ENCODE assay signal across 10 cellular contexts in the genomic region with DNA sequence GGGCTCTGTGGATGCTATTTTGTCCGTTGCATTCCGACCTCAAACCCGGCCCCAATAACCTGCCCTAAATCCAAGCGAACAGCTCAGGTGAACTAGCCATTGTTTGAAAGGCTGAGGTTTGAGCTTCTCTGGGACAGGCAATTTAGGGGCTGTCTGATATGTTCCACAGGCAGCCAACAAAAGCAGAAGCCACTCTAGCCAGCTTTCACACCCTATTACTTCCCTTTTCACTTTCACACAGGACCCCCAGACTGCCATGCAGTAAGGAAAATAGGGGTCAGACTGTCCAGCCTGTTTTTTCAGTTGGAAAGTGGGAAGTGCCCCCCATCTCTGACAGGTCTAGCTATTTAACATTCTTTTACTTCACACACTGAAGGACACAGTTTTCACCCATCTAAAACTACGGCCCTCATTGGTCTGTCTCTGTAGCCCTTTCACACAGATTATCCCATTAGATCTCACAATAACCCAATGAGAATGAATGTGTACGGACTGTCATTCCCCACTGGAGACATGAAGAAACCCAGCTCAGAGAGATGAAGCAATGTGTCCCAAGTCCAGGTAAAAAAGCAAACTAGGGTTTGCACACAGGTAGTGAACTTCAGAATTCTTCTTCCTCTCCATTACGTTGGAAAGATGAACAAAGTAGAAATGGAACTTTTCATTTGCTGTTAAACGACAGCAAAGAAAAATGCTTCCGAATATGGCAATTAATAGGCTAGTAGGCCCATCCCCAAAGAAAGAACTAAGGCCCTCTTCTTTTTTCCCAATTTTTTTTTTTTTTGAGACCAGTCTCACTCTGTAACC. TPM values are rescaled to one million over a fixed set of nuclear protein-coding genes. Genes with fewer than 3 reads are reported as not detected.
DNase-seq lines count a peak whose midpoint lies in the region; ATAC-seq and TF ChIP-seq lines count a peak whose summit lies in the region.
"Had no signal": no experiment of that assay in that cellular context is flagged by ENCODE, and none has a peak within 500 bp of the region (broad histone marks: within the 10 kb centered on the region; RNA-seq: fewer than 3 reads in every experiment).

No MANE protein-coding gene starts in this region.

- H3K4me1 Mint-ChIP-seq in activated T-cell treated with anti-CD3 and anti-CD28 coated beads, Interleukin-2, amount 50 U/mL, for 72 hours (ENCODE audit: low read depth), result peaks cover 84% of the 10 kb centered on the region
- peaks cover 20% of the 10 kb centered on the region for H3K4me1 Mint-ChIP-seq in glutamatergic neuron (ENCODE audit: low read depth, unreplicated experiment)
- H3K4me1 Mint-ChIP-seq in stimulated activated naive CD8-positive, alpha-beta T cell treated with anti-CD3 and anti-CD28 coated beads, Interleukin-15, amount 100 ng/mL, for 72 hours, result peaks cover 83% of the 10 kb centered on the region

- H3K27me3 Mint-ChIP-seq in activated T-cell treated with anti-CD3 and anti-CD28 coated beads, Interleukin-2, amount 50 U/mL, for 72 hours (ENCODE audit: low read depth), result no peaks in the 10 kb centered on the region
- peaks cover 11% of the 10 kb centered on the region for H3K27me3 Mint-ChIP-seq in glutamatergic neuron (ENCODE audit: unreplicated experiment)
- H3K27me3 Mint-ChIP-seq in stimulated activated naive CD8-positive, alpha-beta T cell treated with anti-CD3 and anti-CD28 coated beads, Interleukin-15, amount 100 ng/mL, for 72 hours, result no peaks in the 10 kb centered on the region

- peak overlapping the region; percentile 95 for H3K4me3 Mint-ChIP-seq in activated T-cell treated with anti-CD3 and anti-CD28 coated beads, Interleukin-2, amount 50 U/mL, for 72 hours
- peak overlapping the region; percentile 74 for H3K4me3 Mint-ChIP-seq in glutamatergic neuron (ENCODE audit: unreplicated experiment)
- peak overlapping the region; percentile 93 to 96 for H3K4me3 Mint-ChIP-seq in stimulated activated naive CD8-positive, alpha-beta T cell treated with anti-CD3 and anti-CD28 coated beads, Interleukin-15, amount 100 ng/mL, for 72 hours

- peak overlapping the region; percentile 47 for H3K27ac Mint-ChIP-seq in activated T-cell treated with anti-CD3 and anti-CD28 coated beads, Interleukin-2, amount 50 U/mL, for 72 hours
- H3K27ac Mint-ChIP-seq in glutamatergic neuron (ENCODE audit: unreplicated experiment), result peak overlapping the region; percentile 33
- peak overlapping the region in 1 of 2 donors; percentile 31 for H3K27ac Mint-ChIP-seq in stimulated activated naive CD8-positive, alpha-beta T cell treated with anti-CD3 and anti-CD28 coated beads, Interleukin-15, amount 100 ng/mL, for 72 hours

- ATAC-seq in activated T-cell treated with anti-CD3 and anti-CD28 coated beads, Interleukin-2, amount 50 U/mL, for 72 hours (replicated peaks in 1 of 2), result no peak
- ATAC-seq in stimulated activated naive CD8-positive, alpha-beta T cell treated with anti-CD3 and anti-CD28 coated beads, Interleukin-15, amount 100 ng/mL, for 72 hours, result no peak
- ATAC-seq in GM21825 (IDR thresholded peaks at IDR 0.05; ENCODE audit: unreplicated experiment), result no peak

- TF ChIP-seq CTCF in RWPE1 (conservative IDR thresholded peaks at IDR 0.05; ENCODE audit: low read depth) (no peak), glutamatergic neuron (IDR thresholded peaks at IDR 0.05; ENCODE audit: partially characterized antibody, unreplicated experiment) (no peak), GM10266 (IDR thresholded peaks at IDR 0.05; ENCODE audit: control insufficient read depth, insufficient read depth, low read depth, missing control alignments) (no peak)

- CTCF ChIA-PET in RWPE1 (lab: Yijun Ruan, JAX), result no interaction called here

- H3K36me3 Mint-ChIP-seq in activated T-cell treated with anti-CD3 and anti-CD28 coated beads, Interleukin-2, amount 50 U/mL, for 72 hours (ENCODE audit: insufficient read depth in 2 of 2), result peaks cover 4 to 25% of the 10 kb centered on the region in 2 donors
- H3K36me3 Mint-ChIP-seq in glutamatergic neuron (ENCODE audit: unreplicated experiment), result no peaks in the 10 kb centered on the region

- POLR2A ChIA-PET in RWPE1 (lab: Yijun Ruan, JAX; ENCODE audit: low non-redundant PET), result no interaction called here

- peak overlapping the region; percentile 91; the same call in 1 of the 2 replicates for H3K27ac ChIP-seq in RWPE1

- no peaks in the 10 kb centered on the region for H3K9me3 Mint-ChIP-seq in activated T-cell treated with anti-CD3 and anti-CD28 coated beads, Interleukin-2, amount 50 U/mL, for 72 hours
- peaks cover 11% of the 10 kb centered on the region for H3K9me3 Mint-ChIP-seq in glutamatergic neuron (ENCODE audit: unreplicated experiment)
- H3K9me3 Mint-ChIP-seq in stimulated activated naive CD8-positive, alpha-beta T cell treated with anti-CD3 and anti-CD28 coated beads, Interleukin-15, amount 100 ng/mL, for 72 hours, result no peaks in the 10 kb centered on the region

- no peak for DNase-seq in activated T-cell treated with anti-CD3 and anti-CD28 coated beads, Interleukin-2, amount 50 U/mL, for 72 hours
- DNase-seq in activated T-cell treated with anti-CD3 and anti-CD28 coated beads for 4 hours (no peak), RWPE1 (ENCODE audit: low spot score) (no peak), glutamatergic neuron (no peak), GM10266 (ENCODE audit: extremely low spot score) (no peak), putamen (ENCODE audit: low spot score) (no peak)
- DNase-seq in stimulated activated naive CD8-positive, alpha-beta T cell treated with anti-CD3 and anti-CD28 coated beads, Interleukin-15, amount 100 ng/mL, for 72 hours, result no peak
- DNase-seq: NK-92 treated with Interleukin-12 subunit alpha and Interleukin-12 subunit beta, amount 100 ng/mL, for 24 hours; stimulated activated CD4-positive, alpha-beta T cell treated with anti-CD3 and anti-CD28 coated beads, Interleukin-12 subunit alpha, Interleukin-12 subunit beta, amount 100 ng/mL, for 4 hours had no signal

RNA-seq across cellular contexts. Expression of a gene that starts 1.9 kb away (rescaled TPM):
- total RNA-seq in activated T-cell treated with anti-CD3 and anti-CD28 coated beads, Interleukin-2, amount 50 U/mL, for 72 hours, result 10 to 100 TPM; 54.7 to 56.2 TPM
- 41.4 TPM for total RNA-seq in glutamatergic neuron (ENCODE audit: unreplicated experiment)

RNA-seq across cellular contexts. Expression of a gene that starts 4.8 kb away (rescaled TPM):
- 10 to 100 TPM; 84.0 to 87.4 TPM for total RNA-seq in activated T-cell treated with anti-CD3 and anti-CD28 coated beads, Interleukin-2, amount 50 U/mL, for 72 hours
- total RNA-seq in glutamatergic neuron (ENCODE audit: unreplicated experiment), result 38.0 TPM
